In the genomic region with DNA sequence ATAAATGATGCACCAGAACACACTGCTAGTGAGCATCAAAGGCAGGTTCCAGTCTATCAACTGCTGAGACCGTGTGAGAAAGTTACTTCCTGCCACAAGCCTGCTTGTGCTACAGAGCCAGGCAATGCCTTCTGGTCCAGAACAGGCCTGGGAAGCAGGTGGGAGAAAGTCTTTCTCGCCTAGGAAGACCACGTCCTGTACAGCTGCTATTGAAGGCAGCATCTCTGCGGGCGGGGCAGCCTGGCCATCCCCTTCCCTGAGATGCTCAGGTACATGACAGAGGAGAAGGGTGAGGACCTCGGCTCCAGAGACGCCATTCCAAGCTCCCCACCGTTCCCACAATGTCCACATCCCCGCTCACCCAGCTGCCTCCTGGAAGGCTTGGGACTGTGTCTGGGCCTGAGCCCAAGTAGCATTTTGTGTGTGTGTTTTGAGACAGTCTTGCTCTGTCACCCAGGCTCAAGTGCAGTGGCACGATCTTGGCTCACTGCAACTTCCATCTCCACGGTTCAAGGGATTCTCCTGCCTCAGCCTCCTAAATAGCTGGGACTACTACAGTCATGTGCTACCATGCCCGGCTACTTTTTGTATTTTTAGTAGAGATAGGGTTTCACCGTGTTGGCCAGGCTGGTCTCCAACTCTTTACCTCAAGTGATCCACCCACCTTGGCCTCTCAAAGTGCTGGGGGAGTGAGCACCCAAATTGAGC, we compare ENCODE assay signal across 11 cellular contexts. TPM values are rescaled to one million over a fixed set of nuclear protein-coding genes. Genes with fewer than 3 reads are reported as not detected.
A peak's percentile ranks its signal among the peaks of the same experiment; 100 is the strongest.
DNase-seq lines count a peak whose midpoint lies in the region; ATAC-seq and TF ChIP-seq lines count a peak whose summit lies in the region.
"Had no signal": no experiment of that assay in that cellular context is flagged by ENCODE, and none has a peak within 500 bp of the region (broad histone marks: within the 10 kb centered on the region; RNA-seq: fewer than 3 reads in every experiment).

No MANE protein-coding gene starts in this region.

- no peaks in the 10 kb centered on the region for H3K27me3 ChIP-seq in right cardiac atrium (ENCODE audit: control insufficient read depth, insufficient read depth)

- peak overlapping the region; percentile 63 for H3K4me3 Mint-ChIP-seq in activated CD8-positive, alpha-beta T cell treated with anti-CD3 and anti-CD28 coated beads, Interleukin-2, amount 10 ng/mL, durations not matched to agents 7 days and 5 days
- H3K4me3 Mint-ChIP-seq in stimulated activated memory B cell treated with anti-CD40 and anti-IgM and Interleukin-4, amounts not matched to agents 10 μg/mL and 1 μg/mL and 100 μg/mL, for 72 hours, result peak overlapping the region; percentile 47

- peak; percentile 61 for DNase-seq in activated CD8-positive, alpha-beta T cell treated with anti-CD3 and anti-CD28 coated beads, Interleukin-2, amount 10 ng/mL, durations not matched to agents 7 days and 5 days
- DNase-seq in right cardiac atrium (peak in 1 of 3 donors; percentile 56), epidermal melanocyte (ENCODE audit: insufficient read length, low spot score) (no peak), HuH-7 (ENCODE audit: low spot score) (no peak)

- H3K9me3 Mint-ChIP-seq in activated CD8-positive, alpha-beta T cell treated with anti-CD3 and anti-CD28 coated beads, Interleukin-2, amount 10 ng/mL, durations not matched to agents 7 days and 5 days (ENCODE audit: insufficient read depth), result peaks cover 7% of the 10 kb centered on the region
- no peaks in the 10 kb centered on the region for H3K9me3 Mint-ChIP-seq in stimulated activated memory B cell treated with anti-CD40 and anti-IgM and Interleukin-4, amounts not matched to agents 10 μg/mL and 1 μg/mL and 100 μg/mL, for 72 hours

- H3K4me1 Mint-ChIP-seq in activated CD8-positive, alpha-beta T cell treated with anti-CD3 and anti-CD28 coated beads, Interleukin-2, amount 10 ng/mL, durations not matched to agents 7 days and 5 days (ENCODE audit: low read depth), result peaks cover 55% of the 10 kb centered on the region
- H3K4me1 Mint-ChIP-seq in stimulated activated memory B cell treated with anti-CD40 and anti-IgM and Interleukin-4, amounts not matched to agents 10 μg/mL and 1 μg/mL and 100 μg/mL, for 72 hours, result peaks cover 58% of the 10 kb centered on the region

- ATAC-seq in activated CD8-positive, alpha-beta T cell treated with anti-CD3 and anti-CD28 coated beads, Interleukin-2, amount 10 ng/mL, durations not matched to agents 7 days and 5 days, result no peak
- ATAC-seq in right cardiac atrium (no peak), HG03095 (IDR thresholded peaks at IDR 0.05; ENCODE audit: unreplicated experiment) (no peak), HG03571 (IDR thresholded peaks at IDR 0.05; ENCODE audit: unreplicated experiment) (no peak)
- no peak for ATAC-seq in stimulated activated memory B cell treated with anti-CD40 and anti-IgM and Interleukin-4, amounts not matched to agents 10 μg/mL and 1 μg/mL and 100 μg/mL, for 72 hours

- peak overlapping the region; percentile 97 for H3K27ac Mint-ChIP-seq in activated CD8-positive, alpha-beta T cell treated with anti-CD3 and anti-CD28 coated beads, Interleukin-2, amount 10 ng/mL, durations not matched to agents 7 days and 5 days
- H3K27ac Mint-ChIP-seq in stimulated activated memory B cell treated with anti-CD40 and anti-IgM and Interleukin-4, amounts not matched to agents 10 μg/mL and 1 μg/mL and 100 μg/mL, for 72 hours, result peak overlapping the region; percentile 97

- CTCF ChIA-PET in HEK293 (lab: Yijun Ruan, JAX), result interaction anchor here (0.6 kb wide), 1 partner anchor 393 kb away, joined by 3 read pairs; no protein-coding TSS in a partner anchor
- CTCF ChIA-PET in activated CD8-positive, alpha-beta T cell treated with anti-CD3 and anti-CD28 coated beads, Interleukin-2, amount 10 ng/mL, durations not matched to agents 7 days and 5 days (lab: Charles Lee), result interaction anchor here (1.2 to 2.2 kb wide), 5 partner anchors 9 to 122 kb away, joined by 4 to 6 read pairs (median 6); a partner anchor contains a TSS

- H3K27ac ChIP-seq in HEK293 (ENCODE audit: extremely low read depth, low read depth, low read length) (no peak overlapping the region), right cardiac atrium (ENCODE audit: low read length) (peak overlapping the region; percentile 78)

- 57% methylated on average over 13 of the region's 13 CpGs for WGBS in right cardiac atrium

- H3K4me1 ChIP-seq in HEK293 (ENCODE audit: control insufficient read depth, insufficient read depth, low read length) (no peaks in the 10 kb centered on the region), right cardiac atrium (ENCODE audit: control insufficient read depth, insufficient read depth, low read length) (peaks cover 7% of the 10 kb centered on the region)

- H3K9me3 ChIP-seq in HEK293 (ENCODE audit: control insufficient read depth, insufficient read depth, low read depth, low read length), result no peaks in the 10 kb centered on the region
- no peaks in the 10 kb centered on the region for H3K9me3 ChIP-seq in right cardiac atrium (ENCODE audit: control insufficient read depth, low read length)

- intact Hi-C loops in right cardiac atrium (cut with DNase I), result no loop called here

- H3K4me3 ChIP-seq in HEK293 (ENCODE audit: low read depth, low read length) (no peak overlapping the region), right cardiac atrium (ENCODE audit: low read length) (no peak overlapping the region)

- H3K27me3 Mint-ChIP-seq in activated CD8-positive, alpha-beta T cell treated with anti-CD3 and anti-CD28 coated beads, Interleukin-2, amount 10 ng/mL, durations not matched to agents 7 days and 5 days (ENCODE audit: low read depth), result no peaks in the 10 kb centered on the region
- no peaks in the 10 kb centered on the region for H3K27me3 Mint-ChIP-seq in stimulated activated memory B cell treated with anti-CD40 and anti-IgM and Interleukin-4, amounts not matched to agents 10 μg/mL and 1 μg/mL and 100 μg/mL, for 72 hours

- no peak for TF ChIP-seq CTCF in HEK293 (tag by site-specific recombination; IDR thresholded peaks at IDR 0.05)

- POLR2A ChIA-PET in HEK293 (lab: Yijun Ruan, JAX), result interaction anchor here (0.6 to 0.7 kb wide), 2 partner anchors 32 to 99 kb away, joined by 3 to 10 read pairs; no protein-coding TSS in a partner anchor
- POLR2A ChIA-PET in activated CD8-positive, alpha-beta T cell treated with anti-CD3 and anti-CD28 coated beads, Interleukin-2, amount 10 ng/mL, durations not matched to agents 7 days and 5 days (lab: Charles Lee), result interaction anchor here (1.5 to 5.9 kb wide), 5 partner anchors 10 to 49 kb away, joined by 8 to 56 read pairs (median 29); a partner anchor contains a TSS

- peaks cover 33% of the 10 kb centered on the region for H3K36me3 Mint-ChIP-seq in activated CD8-positive, alpha-beta T cell treated with anti-CD3 and anti-CD28 coated beads, Interleukin-2, amount 10 ng/mL, durations not matched to agents 7 days and 5 days (ENCODE audit: low read depth)
- H3K36me3 Mint-ChIP-seq in stimulated activated memory B cell treated with anti-CD40 and anti-IgM and Interleukin-4, amounts not matched to agents 10 μg/mL and 1 μg/mL and 100 μg/mL, for 72 hours, result peaks cover 7% of the 10 kb centered on the region

- H3K36me3 ChIP-seq in HEK293 (ENCODE audit: control insufficient read depth in 2 of 2, insufficient read depth in 1 of 2, low read length in 2 of 2), result peaks cover 0 to 12% of the 10 kb centered on the region in 2 experiments; a peak in 2 of 3 replicates

TF ChIP-seq in HEK293, 187 proteins besides CTCF, POLR2A, EP300 and RAD21 (continues in another document):
- no peak for TF ChIP-seq GLI2 (tag by site-specific recombination; IDR thresholded peaks at IDR 0.05; ENCODE audit: borderline replicate concordance, low read depth)
- peak; percentile 91 for TF ChIP-seq ZNF600 (tag by site-specific recombination; IDR thresholded peaks at IDR 0.05)
- TF ChIP-seq KLF1 (tag by site-specific recombination; IDR thresholded peaks at IDR 0.05), result 0 out of 2 replicates have a peak, but pooled peaks have one; percentile 35
- TF ChIP-seq RBAK (tag by site-specific recombination; IDR thresholded peaks at IDR 0.05), result no peak
- TF ChIP-seq IKZF3 (tag by site-specific recombination; IDR thresholded peaks at IDR 0.05), result 0 out of 2 replicates have a peak, but pooled peaks have one; percentile 8
- TF ChIP-seq, protein P1, sequence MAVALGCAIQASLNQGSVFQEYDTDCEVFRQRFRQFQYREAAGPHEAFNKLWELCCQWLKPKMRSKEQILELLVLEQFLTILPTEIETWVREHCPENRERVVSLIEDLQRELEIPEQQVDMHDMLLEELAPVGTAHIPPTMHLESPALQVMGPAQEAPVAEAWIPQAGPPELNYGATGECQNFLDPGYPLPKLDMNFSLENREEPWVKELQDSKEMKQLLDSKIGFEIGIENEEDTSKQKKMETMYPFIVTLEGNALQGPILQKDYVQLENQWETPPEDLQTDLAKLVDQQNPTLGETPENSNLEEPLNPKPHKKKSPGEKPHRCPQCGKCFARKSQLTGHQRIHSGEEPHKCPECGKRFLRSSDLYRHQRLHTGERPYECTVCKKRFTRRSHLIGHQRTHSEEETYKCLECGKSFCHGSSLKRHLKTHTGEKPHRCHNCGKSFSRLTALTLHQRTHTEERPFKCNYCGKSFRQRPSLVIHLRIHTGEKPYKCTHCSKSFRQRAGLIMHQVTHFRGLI (tag by site-specific recombination; IDR thresholded peaks at IDR 0.05), result 0 out of 2 replicates have a peak, but pooled peaks have one; percentile 28

RNA-seq across cellular contexts. Expression of a gene that starts 3.4 kb away (rescaled TPM):
- total RNA-seq in activated CD8-positive, alpha-beta T cell treated with anti-CD3 and anti-CD28 coated beads, Interleukin-2, amount 10 ng/mL, durations not matched to agents 7 days and 5 days, result 10 to 100 TPM; 15.9 to 17.7 TPM
- total RNA-seq in right cardiac atrium, result 10 to 100 TPM; 10.9 to 15.6 (median 13.5) TPM
- 7.0 TPM for polyA plus RNA-seq in right cardiac atrium

RNA-seq across cellular contexts. Expression of a gene that starts 25.2 kb away (rescaled TPM):
- total RNA-seq in activated CD8-positive, alpha-beta T cell treated with anti-CD3 and anti-CD28 coated beads, Interleukin-2, amount 10 ng/mL, durations not matched to agents 7 days and 5 days, result not detected
- total RNA-seq in right cardiac atrium, result not detected
- polyA plus RNA-seq in right cardiac atrium, result not detected
- total RNA-seq: bronchial epithelial cell, kidney epithelial cell, RPMI7951 had no signal

RNA-seq across cellular contexts. Expression of a gene that starts 28.8 kb away (rescaled TPM):
- total RNA-seq in activated CD8-positive, alpha-beta T cell treated with anti-CD3 and anti-CD28 coated beads, Interleukin-2, amount 10 ng/mL, durations not matched to agents 7 days and 5 days, result 10 to 100 TPM; 39.7 to 39.8 TPM
- 1 to 10 TPM; 3.3 to 4.7 (median 3.7) TPM for total RNA-seq in right cardiac atrium
- 3.4 TPM for polyA plus RNA-seq in right cardiac atrium

RNA-seq across cellular contexts. Expression of a gene that starts 50.4 kb away (rescaled TPM):
- 100 to 1,000 TPM in 1 of 2 experiments, 10 to 100 TPM in 1; 90.1 to 104 TPM for total RNA-seq in activated CD8-positive, alpha-beta T cell treated with anti-CD3 and anti-CD28 coated beads, Interleukin-2, amount 10 ng/mL, durations not matched to agents 7 days and 5 days
- 10 to 100 TPM; 20.3 to 24.1 (median 21.1) TPM for total RNA-seq in right cardiac atrium
- 21.5 TPM for polyA plus RNA-seq in right cardiac atrium

RNA-seq across cellular contexts. Expression of a gene that starts 59.2 kb away (rescaled TPM):
- not detected for total RNA-seq in activated CD8-positive, alpha-beta T cell treated with anti-CD3 and anti-CD28 coated beads, Interleukin-2, amount 10 ng/mL, durations not matched to agents 7 days and 5 days
- under 1 TPM; 0.38 to 0.58 (median 0.48) TPM for total RNA-seq in right cardiac atrium
- 0.45 TPM for polyA plus RNA-seq in right cardiac atrium
- total RNA-seq: bronchial epithelial cell, kidney epithelial cell had no signal

Comparison
In these comparisons a context has a peak if more than half of its experiments do, and no peak if none do; other contexts are left out.
1. RNA of a gene that starts 28.8 kb away (total RNA-seq): 39.7 to 39.8 TPM in activated CD8-positive, alpha-beta T cell treated with anti-CD3 and anti-CD28 coated beads, Interleukin-2, amount 10 ng/mL, durations not matched to agents 7 days and 5 days; 3.3 to 4.7 TPM in right cardiac atrium; every median in the first group is over 4 times any median in the second.